Comparison of ENCODE assay signal across 8 cellular contexts in genomic region chr18:36128907-36129299, GRCh38. TPM values are rescaled to one million over a fixed set of nuclear protein-coding genes. Genes with fewer than 3 reads are reported as not detected.
DNase-seq lines count a peak whose midpoint lies in the region; ATAC-seq and TF ChIP-seq lines count a peak whose summit lies in the region.

No MANE protein-coding gene starts in this region.

- H3K36me3 Mint-ChIP-seq in activated CD8-positive, alpha-beta T cell treated with anti-CD3 and anti-CD28 coated beads, Interleukin-2, amount 10 ng/mL, durations not matched to agents 7 days and 5 days (ENCODE audit: low read depth) = peaks cover 20% of the 10 kb centered on the region

- H3K4me3 ChIP-seq in suprapubic skin = peak overlapping the region; percentile 79

- POLR2A ChIA-PET in activated CD8-positive, alpha-beta T cell treated with anti-CD3 and anti-CD28 coated beads, Interleukin-2, amount 10 ng/mL, durations not matched to agents 7 days and 5 days (lab: Charles Lee) = interaction anchor here (0.8 to 3.0 kb wide), 11 partner anchors 9 to 156 kb away, joined by 3 to 16 read pairs (median 4); partner anchors contain the start of genes RMP24 and RPRD1A

- peak overlapping the region; percentile 94 for H3K4me3 Mint-ChIP-seq in activated CD8-positive, alpha-beta T cell treated with anti-CD3 and anti-CD28 coated beads, Interleukin-2, amount 10 ng/mL, durations not matched to agents 7 days and 5 days

- TF ChIP-seq CTCF in suprapubic skin (IDR thresholded peaks at IDR 0.05) = no peak

- H3K27ac Mint-ChIP-seq in activated CD8-positive, alpha-beta T cell treated with anti-CD3 and anti-CD28 coated beads, Interleukin-2, amount 10 ng/mL, durations not matched to agents 7 days and 5 days = peak overlapping the region; percentile 95

- 0% methylated on average over 8 of the region's 37 CpGs for WGBS in suprapubic skin

- ATAC-seq in GM19023 (IDR thresholded peaks at IDR 0.05; ENCODE audit: unreplicated experiment) (peak; percentile 27), HG02938 (IDR thresholded peaks at IDR 0.05; ENCODE audit: unreplicated experiment) (peak; percentile 21)
- ATAC-seq in activated CD8-positive, alpha-beta T cell treated with anti-CD3 and anti-CD28 coated beads, Interleukin-2, amount 10 ng/mL, durations not matched to agents 7 days and 5 days = no peak

- H3K27me3 Mint-ChIP-seq in activated CD8-positive, alpha-beta T cell treated with anti-CD3 and anti-CD28 coated beads, Interleukin-2, amount 10 ng/mL, durations not matched to agents 7 days and 5 days (ENCODE audit: low read depth) = no peaks in the 10 kb centered on the region

- peaks cover 42% of the 10 kb centered on the region for H3K4me1 Mint-ChIP-seq in activated CD8-positive, alpha-beta T cell treated with anti-CD3 and anti-CD28 coated beads, Interleukin-2, amount 10 ng/mL, durations not matched to agents 7 days and 5 days (ENCODE audit: low read depth)

- peaks cover 41% of the 10 kb centered on the region for H3K4me1 ChIP-seq in suprapubic skin

- H3K9me3 Mint-ChIP-seq in activated CD8-positive, alpha-beta T cell treated with anti-CD3 and anti-CD28 coated beads, Interleukin-2, amount 10 ng/mL, durations not matched to agents 7 days and 5 days (ENCODE audit: insufficient read depth) = no peaks in the 10 kb centered on the region

- H3K36me3 ChIP-seq in suprapubic skin = peaks cover 4% of the 10 kb centered on the region

- TF ChIP-seq POLR2A in suprapubic skin (IDR thresholded peaks at IDR 0.05) = peak in 1 of 2 donors; percentile 30

- H3K27me3 ChIP-seq in suprapubic skin = no peaks in the 10 kb centered on the region

- TF ChIP-seq EP300 in suprapubic skin (IDR thresholded peaks at IDR 0.05) = no peak

- CTCF ChIA-PET in activated CD8-positive, alpha-beta T cell treated with anti-CD3 and anti-CD28 coated beads, Interleukin-2, amount 10 ng/mL, durations not matched to agents 7 days and 5 days (lab: Charles Lee) = interaction anchor here (1.0 to 3.3 kb wide), 7 partner anchors 9 to 156 kb away, joined by 3 to 12 read pairs (median 4); no protein-coding TSS in a partner anchor

- no peaks in the 10 kb centered on the region for H3K9me3 ChIP-seq in suprapubic skin

- peak overlapping the region; percentile 98 for H3K27ac ChIP-seq in suprapubic skin

- no peak for DNase-seq in activated CD8-positive, alpha-beta T cell treated with anti-CD3 and anti-CD28 coated beads, Interleukin-2, amount 10 ng/mL, durations not matched to agents 7 days and 5 days
- peak; percentile 31 for DNase-seq in iPS-NIHi7 (ENCODE audit: extremely low spot score)
- peak; percentile 80 to 81 for DNase-seq in suprapubic skin (ENCODE audit: low spot score in 2 of 2)
- DNase-seq in NOMO-1 treated with DMSO at 0.1 percent for 48 hours (lab: John Stamatoyannopoulos, UW; ENCODE audit: unreplicated experiment) = no peak
- no peak for DNase-seq in NCI-H1694 (lab: John Stamatoyannopoulos, UW)
- no peak for DNase-seq in OCI-M1 (lab: John Stamatoyannopoulos, UW)

RNA-seq across cellular contexts. Expression of gene SLC39A6, which starts 0.2 kb away (rescaled TPM):
- total RNA-seq in activated CD8-positive, alpha-beta T cell treated with anti-CD3 and anti-CD28 coated beads, Interleukin-2, amount 10 ng/mL, durations not matched to agents 7 days and 5 days = 10 to 100 TPM; 19.4 to 19.7 TPM
- total RNA-seq in suprapubic skin = 100 to 1,000 TPM in 2 of 4 donors, 10 to 100 TPM in 2; 44.3 to 107 (median 97.8) TPM

RNA-seq across cellular contexts. Expression of gene ELP2, which starts 0.8 kb away (rescaled TPM):
- 10 to 100 TPM; 57.6 to 60.1 TPM for total RNA-seq in activated CD8-positive, alpha-beta T cell treated with anti-CD3 and anti-CD28 coated beads, Interleukin-2, amount 10 ng/mL, durations not matched to agents 7 days and 5 days
- total RNA-seq in suprapubic skin = 100 to 1,000 TPM in 1 of 4 donors, 10 to 100 TPM in 3; 58.6 to 197 (median 73.2) TPM

RNA-seq across cellular contexts. Expression of gene MOCOS, which starts 58.4 kb away (rescaled TPM):
- under 1 TPM; 0.21 to 0.47 TPM for total RNA-seq in activated CD8-positive, alpha-beta T cell treated with anti-CD3 and anti-CD28 coated beads, Interleukin-2, amount 10 ng/mL, durations not matched to agents 7 days and 5 days
- total RNA-seq in suprapubic skin = 1 to 10 TPM; 4.6 to 9.2 (median 6.4) TPM

Comparison
In these comparisons a context has a peak if more than half of its experiments do, and no peak if none do; other contexts are left out.
1. DNase-seq: peak in iPS-NIHi7 (single experiment) and suprapubic skin (2 of 2); none in activated CD8-positive, alpha-beta T cell treated with anti-CD3 and anti-CD28 coated beads, Interleukin-2, amount 10 ng/mL, durations not matched to agents 7 days and 5 days (single experiment), NOMO-1 treated with DMSO at 0.1 percent for 48 hours (single experiment), NCI-H1694 (single experiment) and OCI-M1 (single experiment).